ENCODE assay signal across 19 cellular contexts in genomic region chr7:420142-421055, GRCh38.
"Had no signal": no experiment of that assay in that cellular context is flagged by ENCODE, and none has a peak within 500 bp of the region (broad histone marks: within the 10 kb centered on the region; RNA-seq: fewer than 3 reads in every experiment).

No MANE protein-coding gene starts in this region.

- ATAC-seq: gastroesophageal sphincter; left lobe of liver; mucosa of descending colon; natural killer cell treated with Interleukin-12 subunit alpha and Interleukin-12 subunit beta and Interleukin-15 and Interleukin-18, amount 100 ng/mL, for 72 hours; sciatic nerve had no signal

- H2AFZ ChIP-seq: hepatocyte had no signal

- H3K36me3 ChIP-seq: ascending aorta, cardiac muscle cell, gastroesophageal sphincter, suprapubic skin, tibial artery had no signal

- H3K4me3 ChIP-seq: ascending aorta, cardiac muscle cell, gastroesophageal sphincter, hepatocyte, mucosa of descending colon, suprapubic skin, tibial artery had no signal

- H3K79me2 ChIP-seq: hepatocyte had no signal

- FAIRE-seq: endothelial cell of umbilical vein had no signal

- H3K27ac ChIP-seq: ascending aorta, cardiac muscle cell, gastroesophageal sphincter, hepatocyte, skin epidermis, suprapubic skin, tibial artery had no signal

- H3K4me2 ChIP-seq: hepatocyte had no signal

- DNase-seq: activated CD4-positive, alpha-beta memory T cell treated with anti-CD3 and anti-CD28 coated beads for 36 hours; activated CD4-positive, alpha-beta T cell treated with anti-CD3 and anti-CD28 coated beads, Interleukin-2, amount 10 ng/mL, durations not matched to agents 24 days and 14 days; activated CD4-positive, CD25-positive, alpha-beta regulatory T cell treated with anti-CD3 and anti-CD28 coated beads, Interleukin-2, amount 50 U/mL, for 72 hours; activated naive CD4-positive, alpha-beta T cell; activated T-cell treated with anti-CD3 and anti-CD28 coated beads, Interleukin-2, amount 50 U/mL, for 48 hours; cerebellar nuclear complex; kidney glomerular epithelial cell; tibial artery had no signal

- H3K27me3 ChIP-seq: ascending aorta, cardiac muscle cell, hepatocyte, tibial artery had no signal

- H3K9me3 ChIP-seq: ascending aorta, suprapubic skin had no signal
